Comparison of ENCODE assay signal across 9 cellular contexts in the genomic region with DNA sequence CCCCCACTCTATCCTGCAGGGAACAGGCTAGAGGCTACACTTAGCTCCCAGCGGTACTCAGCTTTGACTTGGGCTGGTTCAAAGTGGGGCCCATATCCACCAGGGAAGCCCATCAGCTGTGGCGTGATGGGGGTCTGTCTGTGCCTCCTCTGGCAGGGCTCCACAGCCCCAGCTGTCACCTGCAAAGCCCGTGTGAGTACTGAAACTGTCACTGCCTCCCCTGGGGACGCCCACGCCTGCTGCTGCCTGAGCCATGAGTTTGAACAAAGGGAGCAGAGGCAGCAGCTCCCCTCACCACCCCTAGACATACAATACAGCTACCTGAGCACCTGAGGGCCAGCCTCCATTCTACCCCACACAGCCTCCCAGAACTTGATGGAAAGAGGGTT. TPM values are rescaled to one million over a fixed set of nuclear protein-coding genes. Genes with fewer than 3 reads are reported as not detected.
A peak's percentile ranks its signal among the peaks of the same experiment; 100 is the strongest.
DNase-seq lines count a peak whose midpoint lies in the region; ATAC-seq and TF ChIP-seq lines count a peak whose summit lies in the region.
"Had no signal": no experiment of that assay in that cellular context is flagged by ENCODE, and none has a peak within 500 bp of the region (broad histone marks: within the 10 kb centered on the region; RNA-seq: fewer than 3 reads in every experiment).

No MANE protein-coding gene starts in this region.

- no peak for TF ChIP-seq POLR2A in esophagus muscularis mucosa (IDR thresholded peaks at IDR 0.05; ENCODE audit: low read depth)

- intact Hi-C loops in natural killer cell (cut with micrococcal nuclease), result loop anchor here (2.0 kb wide), 2 partner anchors 17 to 31 kb away; a partner anchor contains a TSS
- intact Hi-C loops in esophagus muscularis mucosa (cut with DNase I), result no loop called here

- H3K27me3 Mint-ChIP-seq in natural killer cell (ENCODE audit: low read depth in 2 of 2), result peaks cover 0 to 3% of the 10 kb centered on the region in 2 donors

- peak; percentile 55 for ATAC-seq in GM21447 (IDR thresholded peaks at IDR 0.05; ENCODE audit: unreplicated experiment)
- no peak for ATAC-seq in natural killer cell

- no peak for TF ChIP-seq EP300 in esophagus muscularis mucosa (IDR thresholded peaks at IDR 0.05)

- H3K4me3 ChIP-seq in esophagus muscularis mucosa, result peak overlapping the region in 1 of 4 donors; percentile 74

- H3K27ac Mint-ChIP-seq in natural killer cell, result peak overlapping the region; percentile 74 to 85

- no peaks in the 10 kb centered on the region for H3K36me3 ChIP-seq in esophagus muscularis mucosa

- peaks cover 36 to 58% of the 10 kb centered on the region in 2 donors for H3K4me1 Mint-ChIP-seq in natural killer cell

- H3K36me3 Mint-ChIP-seq in natural killer cell, result no peaks in the 10 kb centered on the region

- DNase-seq in D341Med (ENCODE audit: low spot score) (peak; percentile 72), NCI-H1436 (lab: John Stamatoyannopoulos, UW) (peak; percentile 39), natural killer cell (no peak), esophagus muscularis mucosa (ENCODE audit: extremely low spot score) (no peak), NCI-H510A treated with DMSO at 0.1 percent for 48 hours (lab: John Stamatoyannopoulos, UW) (no peak), midbrain (lab: John Stamatoyannopoulos, UW) (no peak)
- DNase-seq in activated naive CD8-positive, alpha-beta T cell treated with anti-CD3 and anti-CD28 coated beads, Interleukin-2, amount 50 U/mL, for 16 hours (ENCODE audit: low read depth, low spot score), result peak; percentile 30

- no peaks in the 10 kb centered on the region for H3K9me3 ChIP-seq in esophagus muscularis mucosa

- 89% methylated on average over 3 of the region's 5 CpGs for WGBS in esophagus muscularis mucosa

- H3K27me3 ChIP-seq in esophagus muscularis mucosa, result peaks cover 0 to 5% (median 0%) of the 10 kb centered on the region in 4 donors

- peak overlapping the region; percentile 91 for H3K4me3 Mint-ChIP-seq in natural killer cell

- H3K4me1 ChIP-seq in esophagus muscularis mucosa, result peaks cover 20 to 33% (median 26%) of the 10 kb centered on the region in 4 donors

- no peaks in the 10 kb centered on the region for H3K9me3 Mint-ChIP-seq in natural killer cell

- no peak overlapping the region for H3K27ac ChIP-seq in esophagus muscularis mucosa (replicated peaks in 1 of 4)

- TF ChIP-seq CTCF in natural killer cell (IDR thresholded peaks at IDR 0.05) (no peak), esophagus muscularis mucosa (IDR thresholded peaks at IDR 0.05) (no peak)

RNA-seq across cellular contexts. Expression of a gene that starts 5.0 kb away (rescaled TPM):
- total RNA-seq in natural killer cell, result 1 to 10 TPM; 4.0 to 8.1 (median 7.9) TPM
- total RNA-seq in esophagus muscularis mucosa, result under 1 TPM; 0.26 to 0.66 (median 0.38) TPM
- total RNA-seq: HT1080 had no signal

RNA-seq across cellular contexts. Expression of a gene that starts 16.4 kb away (rescaled TPM):
- 100 to 1,000 TPM in 2 of 3 donors, 10 to 100 TPM in 1; 97.8 to 118 (median 102) TPM for total RNA-seq in natural killer cell
- total RNA-seq in esophagus muscularis mucosa, result 100 to 1,000 TPM; 111 to 279 (median 197) TPM

RNA-seq across cellular contexts. Expression of a gene that starts 31.0 kb away (rescaled TPM):
- total RNA-seq in natural killer cell, result 100 to 1,000 TPM in 2 of 3 donors, 10 to 100 TPM in 1; 86.4 to 120 (median 108) TPM
- total RNA-seq in esophagus muscularis mucosa, result 100 to 1,000 TPM in 2 of 4 donors, 10 to 100 TPM in 2; 52.7 to 229 (median 102) TPM

RNA-seq across cellular contexts. Expression of a gene that starts 41.2 kb away (rescaled TPM):
- total RNA-seq in natural killer cell (10 to 100 TPM; 16.3 to 22.4 (median 18.5) TPM), esophagus muscularis mucosa (10 to 100 TPM; 35.5 to 51.0 (median 44.8) TPM)

RNA-seq across cellular contexts. Expression of a gene that starts 51.6 kb away (rescaled TPM):
- 1 to 10 TPM; 1.2 to 1.7 (median 1.4) TPM for total RNA-seq in natural killer cell
- 100 to 1,000 TPM in 3 of 4 donors, 10 to 100 TPM in 1; 83.9 to 149 (median 123) TPM for total RNA-seq in esophagus muscularis mucosa

Comparison
In these comparisons a context has a peak if more than half of its experiments do, and no peak if none do; other contexts are left out.
1. DNase-seq: peak in D341Med (single experiment), NCI-H1436 (single experiment) and activated naive CD8-positive, alpha-beta T cell treated with anti-CD3 and anti-CD28 coated beads, Interleukin-2, amount 50 U/mL, for 16 hours (single experiment); none in natural killer cell (single experiment), esophagus muscularis mucosa (single experiment), NCI-H510A treated with DMSO at 0.1 percent for 48 hours (single experiment) and midbrain (single experiment).